ENCODE assay signal across 7 cellular contexts in genomic region chr13:98476538-98476966, GRCh38.
A peak's percentile ranks its signal among the peaks of the same experiment; 100 is the strongest.
DNase-seq lines count a peak whose midpoint lies in the region; ATAC-seq and TF ChIP-seq lines count a peak whose summit lies in the region.

No MANE protein-coding gene starts in this region.

- H3K9ac ChIP-seq in SK-N-SH (no peak overlapping the region), iPS-18a (ENCODE audit: low read length) (no peak overlapping the region)

- ATAC-seq in GM18909 (IDR thresholded peaks at IDR 0.05; ENCODE audit: poor library complexity, unreplicated experiment) (peak; percentile 93), HG03103 (IDR thresholded peaks at IDR 0.05; ENCODE audit: low read depth, unreplicated experiment) (peak; percentile 93)

- DNase-seq in SK-N-SH: no peak
- DNase-seq in activated naive CD4-positive, alpha-beta T cell treated with anti-CD3 and anti-CD28 coated beads, Interleukin-2, amount 10 ng/mL, durations not matched to agents 7 days and 5 days: peak; percentile 92
- peak; percentile 80 for DNase-seq in stimulated activated CD4-positive, alpha-beta T cell treated with anti-CD3 and anti-CD28 coated beads, Interleukin-4, amount 100 ng/mL, for 1 hour
- DNase-seq in mesenteric fat pad (ENCODE audit: low spot score): no peak

- no peaks in the 10 kb centered on the region for H3K27me3 ChIP-seq in SK-N-SH (ENCODE audit: insufficient read depth)
- no peaks in the 10 kb centered on the region for H3K27me3 ChIP-seq in iPS-18a (ENCODE audit: control insufficient read depth, insufficient read depth, low read length)

- H3K4me1 Mint-ChIP-seq in activated naive CD4-positive, alpha-beta T cell treated with anti-CD3 and anti-CD28 coated beads, Interleukin-2, amount 10 ng/mL, durations not matched to agents 7 days and 5 days: peaks cover 74% of the 10 kb centered on the region

- H3F3A ChIP-seq in SK-N-SH (replicated peaks; ENCODE audit: insufficient read depth): peaks cover 4% of the 10 kb centered on the region

- no peaks in the 10 kb centered on the region for H3K9me2 ChIP-seq in SK-N-SH

- WGBS in SK-N-SH (ENCODE audit: low lambda C conversion rate): 67% methylated on average over 3 of the region's 13 CpGs

- H4K20me1 ChIP-seq in SK-N-SH (ENCODE audit: insufficient read depth): no peaks in the 10 kb centered on the region; the same call in 1 of the 2 replicates

- H3K4me3 ChIP-seq in SK-N-SH (ENCODE audit: low read depth in 2 of 2, low read length in 1 of 2) (no peak overlapping the region), iPS-18a (ENCODE audit: low read length) (peak overlapping the region; percentile 44)

- no peak for TF ChIP-seq RAD21 in SK-N-SH (IDR thresholded peaks at IDR 0.05; ENCODE audit: low read length)

- H3K9me3 Mint-ChIP-seq in activated naive CD4-positive, alpha-beta T cell treated with anti-CD3 and anti-CD28 coated beads, Interleukin-2, amount 10 ng/mL, durations not matched to agents 7 days and 5 days: peaks cover 6% of the 10 kb centered on the region

- peak overlapping the region; percentile 53 for H3K4me3 Mint-ChIP-seq in activated naive CD4-positive, alpha-beta T cell treated with anti-CD3 and anti-CD28 coated beads, Interleukin-2, amount 10 ng/mL, durations not matched to agents 7 days and 5 days

- H2AFZ ChIP-seq in SK-N-SH (ENCODE audit: low read depth): no peak overlapping the region

- H3K27me3 Mint-ChIP-seq in activated naive CD4-positive, alpha-beta T cell treated with anti-CD3 and anti-CD28 coated beads, Interleukin-2, amount 10 ng/mL, durations not matched to agents 7 days and 5 days: no peaks in the 10 kb centered on the region

- peaks cover 60% of the 10 kb centered on the region for H3K36me3 Mint-ChIP-seq in activated naive CD4-positive, alpha-beta T cell treated with anti-CD3 and anti-CD28 coated beads, Interleukin-2, amount 10 ng/mL, durations not matched to agents 7 days and 5 days

- peaks cover 8 to 22% of the 10 kb centered on the region in 2 experiments for H3K36me3 ChIP-seq in SK-N-SH (replicated peaks in 1 of 2; ENCODE audit: control insufficient read depth in 1 of 2, insufficient read depth in 2 of 2, low read length in 1 of 2)
- peaks cover 11% of the 10 kb centered on the region for H3K36me3 ChIP-seq in iPS-18a (ENCODE audit: control insufficient read depth, low read depth, low read length)

- peaks cover 8 to 38% of the 10 kb centered on the region in 2 experiments; a peak in 2 of 4 replicates for H3K4me1 ChIP-seq in SK-N-SH (ENCODE audit: control insufficient read depth in 1 of 2, insufficient read depth in 2 of 2, low read depth in 1 of 2, low read length in 1 of 2)
- peaks cover 38% of the 10 kb centered on the region for H3K4me1 ChIP-seq in iPS-18a (ENCODE audit: control insufficient read depth, low read depth, low read length)

- peak overlapping the region; percentile 70 for H3K27ac Mint-ChIP-seq in activated naive CD4-positive, alpha-beta T cell treated with anti-CD3 and anti-CD28 coated beads, Interleukin-2, amount 10 ng/mL, durations not matched to agents 7 days and 5 days

- peaks cover 49% of the 10 kb centered on the region; the same call in 1 of the 2 replicates for H3K79me2 ChIP-seq in SK-N-SH (ENCODE audit: insufficient read depth)

- CTCF ChIA-PET in SK-N-SH (lab: Yijun Ruan, JAX): interaction anchor here (1.5 to 1.6 kb wide), 2 partner anchors 9 to 13 kb away, joined by 3 to 4 read pairs; no protein-coding TSS in a partner anchor
- CTCF ChIA-PET in activated naive CD4-positive, alpha-beta T cell treated with anti-CD3 and anti-CD28 coated beads, Interleukin-2, amount 10 ng/mL, durations not matched to agents 7 days and 5 days (lab: Charles Lee): interaction anchor here (1.1 to 2.4 kb wide), 2 partner anchors 8 to 177 kb away, joined by 4 to 9 read pairs; no protein-coding TSS in a partner anchor

- TF ChIP-seq CTCF in SK-N-SH (IDR thresholded peaks at IDR 0.05): no peak

- H3K4me2 ChIP-seq in SK-N-SH: peak overlapping the region; percentile 58

- POLR2A ChIA-PET in SK-N-SH (lab: Yijun Ruan, JAX): no interaction called here

- H3K27ac ChIP-seq in SK-N-SH (ENCODE audit: low read depth in 2 of 2, low read length in 1 of 2) (peak overlapping the region in 1 of 2 experiments; percentile 66; a peak in 2 of 4 replicates), iPS-18a (ENCODE audit: low read length) (no peak overlapping the region)

- no peaks in the 10 kb centered on the region for H3K9me3 ChIP-seq in SK-N-SH
- no peaks in the 10 kb centered on the region for H3K9me3 ChIP-seq in iPS-18a (ENCODE audit: control insufficient read depth, low read depth, low read length)

- no peak; a peak in 1 of 4 replicates for TF ChIP-seq EP300 in SK-N-SH (IDR thresholded peaks at IDR 0.05; ENCODE audit: borderline replicate concordance in 1 of 2, low read depth in 1 of 2, low read length in 1 of 2)

TF ChIP-seq in SK-N-SH, 30 proteins besides CTCF, POLR2A, EP300 and RAD21:
- TF ChIP-seq ELF1 (IDR thresholded peaks at IDR 0.05): peak; percentile 56; the same call in 1 of the 2 replicates
- TF ChIP-seq USF1 (IDR thresholded peaks at IDR 0.05; ENCODE audit: borderline replicate concordance, low read depth): no peak
- peak; percentile 57; the same call in 1 of the 2 replicates for TF ChIP-seq RXRA (IDR thresholded peaks at IDR 0.05; ENCODE audit: borderline replicate concordance, low read depth)
- peak; percentile 76 for TF ChIP-seq GABPA (IDR thresholded peaks at IDR 0.05; ENCODE audit: low read depth)
- no peak for TF ChIP-seq SMC3 (IDR thresholded peaks at IDR 0.05; ENCODE audit: low read depth, low read length)
- TF ChIP-seq MAX (IDR thresholded peaks at IDR 0.05; ENCODE audit: low read depth): peak; percentile 62; the same call in 1 of the 2 replicates
- peak; percentile 53; the same call in 1 of the 2 replicates for TF ChIP-seq TCF12 (IDR thresholded peaks at IDR 0.05)
- peak; percentile 43; the same call in 1 of the 2 replicates for TF ChIP-seq NFIC (IDR thresholded peaks at IDR 0.05; ENCODE audit: borderline replicate concordance)
- TF ChIP-seq FOSL2 (IDR thresholded peaks at IDR 0.05; ENCODE audit: borderline replicate concordance, low read depth): peak; percentile 73; the same call in 1 of the 2 replicates
- no peak for TF ChIP-seq USF2 (IDR thresholded peaks at IDR 0.05; ENCODE audit: borderline replicate concordance, low read depth, low read length)
- peak; percentile 45 for TF ChIP-seq JUND (IDR thresholded peaks at IDR 0.05)
TF ChIP-seq in SK-N-SH: peak in this region for 8.

Comparison
In these comparisons a context has a peak if more than half of its experiments do, and no peak if none do; other contexts are left out.
1. DNase-seq: peak in activated naive CD4-positive, alpha-beta T cell treated with anti-CD3 and anti-CD28 coated beads, Interleukin-2, amount 10 ng/mL, durations not matched to agents 7 days and 5 days (single experiment) and stimulated activated CD4-positive, alpha-beta T cell treated with anti-CD3 and anti-CD28 coated beads, Interleukin-4, amount 100 ng/mL, for 1 hour (single experiment); none in SK-N-SH (single experiment) and mesenteric fat pad (single experiment).